In genomic region chr7:139601176-139601575, GRCh38 we compare ENCODE assay signal across 1 cellular context.
TF ChIP-seq lines count a peak whose summit lies in the region.

No MANE protein-coding gene starts in this region.

TF ChIP-seq in K562, 482 proteins besides CTCF, POLR2A, EP300 and RAD21:
- TF ChIP-seq NFYB (IDR thresholded peaks at IDR 0.05; ENCODE audit: extremely low read depth, insufficient read length) (no peak), MTF1 (CRISPR knock-in tag; IDR thresholded peaks at IDR 0.05; ENCODE audit: borderline replicate concordance) (peak; percentile 77), HIVEP1 (CRISPR knock-in tag; IDR thresholded peaks at IDR 0.05) (no peak), SLC30A9 (CRISPR knock-in tag; IDR thresholded peaks at IDR 0.05) (peak; percentile 63; the same call in 1 of the 2 replicates), ZNF449 (CRISPR knock-in tag; IDR thresholded peaks at IDR 0.05) (0 out of 2 replicates have a peak, but pooled peaks have one; percentile 41), ATF1 (CRISPR knock-in tag; IDR thresholded peaks at IDR 0.05) (no peak), ATF1 (tag; IDR thresholded peaks at IDR 0.05) (no peak), KAT7 (CRISPR knock-in tag; IDR thresholded peaks at IDR 0.05; ENCODE audit: borderline replicate concordance) (no peak), ZNF436 (CRISPR knock-in tag; IDR thresholded peaks at IDR 0.05) (no peak), PHTF2 (CRISPR knock-in tag; IDR thresholded peaks at IDR 0.05) (0 out of 2 replicates have a peak, but pooled peaks have one; percentile 32), RBM25 (IDR thresholded peaks at IDR 0.05; ENCODE audit: low read depth, low read length, severe bottlenecking) (no peak), PCBP1 (IDR thresholded peaks at IDR 0.05; ENCODE audit: low read depth, low read length, poor library complexity, severe bottlenecking) (no peak), ZNF277 (CRISPR knock-in tag; IDR thresholded peaks at IDR 0.05; ENCODE audit: borderline replicate concordance) (peak; percentile 96), ZBTB11 (CRISPR knock-in tag; IDR thresholded peaks at IDR 0.05) (peak in 1 of 3 experiments; percentile 34; a peak in 1 of 6 replicates), BACH1 (tag; IDR thresholded peaks at IDR 0.05) (no peak), SIN3A (IDR thresholded peaks at IDR 0.05; ENCODE audit: borderline replicate concordance in 2 of 2, control insufficient read depth in 1 of 2, low read depth in 2 of 2, low read length in 2 of 2) (no peak), NEUROD1 (IDR thresholded peaks at IDR 0.05; ENCODE audit: borderline replicate concordance, low read depth, low read length, partially characterized antibody) (no peak), ZNF707 (CRISPR knock-in tag; conservative IDR thresholded peaks at IDR 0.05) (peak; percentile 49; the same call in 1 of the 2 replicates), ZNF140 (CRISPR knock-in tag; IDR thresholded peaks at IDR 0.05) (0 out of 2 replicates have a peak, but pooled peaks have one; percentile 63), NFIX (CRISPR knock-in tag; IDR thresholded peaks at IDR 0.05; ENCODE audit: low read depth) (peak; percentile 55; the same call in 1 of the 2 replicates), HOXB6 (CRISPR knock-in tag; IDR thresholded peaks at IDR 0.05; ENCODE audit: borderline replicate concordance) (peak; percentile 29; the same call in 1 of the 2 replicates), ZNF408 (CRISPR knock-in tag; IDR thresholded peaks at IDR 0.05; ENCODE audit: low read depth) (0 out of 2 replicates have a peak, but pooled peaks have one; percentile 51)
